ENCODE assay signal across 14 cellular contexts in genomic region chr4:4820739-4821138, GRCh38. TPM values are rescaled to one million over a fixed set of nuclear protein-coding genes. Genes with fewer than 3 reads are reported as not detected.
DNase-seq lines count a peak whose midpoint lies in the region; ATAC-seq and TF ChIP-seq lines count a peak whose summit lies in the region.
"Had no signal": no experiment of that assay in that cellular context is flagged by ENCODE, and none has a peak within 500 bp of the region (broad histone marks: within the 10 kb centered on the region; RNA-seq: fewer than 3 reads in every experiment).

No MANE protein-coding gene starts in this region.

- no peak for ATAC-seq in activated CD8-positive, alpha-beta memory T cell treated with anti-CD3 and anti-CD28 coated beads, Interleukin-2, amount 10 ng/mL, durations not matched to agents 7 days and 5 days
- ATAC-seq in activated naive CD8-positive, alpha-beta T cell treated with anti-CD3 and anti-CD28 coated beads, Interleukin-2, amount 50 U/mL, for 24 hours, result no peak
- ATAC-seq: GM23338 had no signal

- H3K79me2 ChIP-seq in hepatocyte, result no peaks in the 10 kb centered on the region

- DNase-seq in activated CD8-positive, alpha-beta memory T cell treated with anti-CD3 and anti-CD28 coated beads, Interleukin-2, amount 10 ng/mL, durations not matched to agents 7 days and 5 days, result peak; percentile 25
- DNase-seq in activated CD8-positive, alpha-beta memory T cell treated with anti-CD3 and anti-CD28 coated beads for 24 hours, result no peak
- DNase-seq in G401 (ENCODE audit: low spot score), result no peak
- no peak for DNase-seq in hepatocyte (ENCODE audit: low spot score)
- no peak for DNase-seq in activated naive CD8-positive, alpha-beta T cell treated with anti-CD3 and anti-CD28 coated beads, Interleukin-2, amount 50 U/mL, for 24 hours
- DNase-seq: Caco-2; CD8-positive, alpha-beta memory T cell; H7 had no signal

- peaks cover under 1% of the 10 kb centered on the region for H3K36me3 Mint-ChIP-seq in activated CD8-positive, alpha-beta memory T cell treated with anti-CD3 and anti-CD28 coated beads, Interleukin-2, amount 10 ng/mL, durations not matched to agents 7 days and 5 days
- no peaks in the 10 kb centered on the region for H3K36me3 Mint-ChIP-seq in activated naive CD8-positive, alpha-beta T cell treated with anti-CD3 and anti-CD28 coated beads, Interleukin-2, amount 50 U/mL, for 24 hours (ENCODE audit: low read depth)
- H3K36me3 Mint-ChIP-seq: CD14-positive monocyte had no signal

- H3K27ac Mint-ChIP-seq in activated CD8-positive, alpha-beta memory T cell treated with anti-CD3 and anti-CD28 coated beads, Interleukin-2, amount 10 ng/mL, durations not matched to agents 7 days and 5 days, result no peak overlapping the region
- no peak overlapping the region for H3K27ac Mint-ChIP-seq in activated naive CD8-positive, alpha-beta T cell treated with anti-CD3 and anti-CD28 coated beads, Interleukin-2, amount 50 U/mL, for 24 hours
- H3K27ac Mint-ChIP-seq: CD14-positive monocyte; CD8-positive, alpha-beta memory T cell; GM23338 had no signal

- no peak overlapping the region for H3K4me2 ChIP-seq in hepatocyte
- H3K4me2 ChIP-seq: GM23338 had no signal

- no peaks in the 10 kb centered on the region for H3K4me1 ChIP-seq in hepatocyte (ENCODE audit: insufficient read depth)
- H3K4me1 ChIP-seq: Caco-2 had no signal

- H3K27me3 ChIP-seq in layer of hippocampus (ENCODE audit: control insufficient read depth, insufficient read depth, low read length) (no peaks in the 10 kb centered on the region), hepatocyte (no peaks in the 10 kb centered on the region)

- no peak overlapping the region for H3K4me3 ChIP-seq in hepatocyte
- H3K4me3 ChIP-seq: GM23338 had no signal

- H2AFZ ChIP-seq in hepatocyte, result no peak overlapping the region
- H2AFZ ChIP-seq: GM23338 had no signal

- H4K20me1 ChIP-seq in hepatocyte (ENCODE audit: insufficient read depth, poor library complexity, severe bottlenecking), result no peaks in the 10 kb centered on the region

- WGBS in hepatocyte (ENCODE audit: low lambda C conversion rate, missing lambda C conversion rate), result 74% methylated on average over 3 of the region's 3 CpGs

- CTCF ChIA-PET in activated CD8-positive, alpha-beta memory T cell treated with anti-CD3 and anti-CD28 coated beads, Interleukin-2, amount 10 ng/mL, durations not matched to agents 7 days and 5 days (lab: Charles Lee), result no interaction called here

- H3K27me3 Mint-ChIP-seq in activated CD8-positive, alpha-beta memory T cell treated with anti-CD3 and anti-CD28 coated beads, Interleukin-2, amount 10 ng/mL, durations not matched to agents 7 days and 5 days, result no peaks in the 10 kb centered on the region
- no peaks in the 10 kb centered on the region for H3K27me3 Mint-ChIP-seq in activated naive CD8-positive, alpha-beta T cell treated with anti-CD3 and anti-CD28 coated beads, Interleukin-2, amount 50 U/mL, for 24 hours

- no peaks in the 10 kb centered on the region for H3K36me3 ChIP-seq in hepatocyte (replicated peaks; ENCODE audit: insufficient read depth, low read depth)

- H3K27ac ChIP-seq in cingulate gyrus (ENCODE audit: low read depth, low read length) (peak overlapping the region; percentile 82), layer of hippocampus (ENCODE audit: low read depth, low read length) (peak overlapping the region; percentile 67), temporal lobe (ENCODE audit: low read depth, low read length) (peak overlapping the region; percentile 91), hepatocyte (no peak overlapping the region)
- H3K27ac ChIP-seq: 22Rv1 had no signal

- peaks cover 4% of the 10 kb centered on the region for H3K9me3 Mint-ChIP-seq in activated CD8-positive, alpha-beta memory T cell treated with anti-CD3 and anti-CD28 coated beads, Interleukin-2, amount 10 ng/mL, durations not matched to agents 7 days and 5 days (ENCODE audit: low read depth)
- peaks cover 32% of the 10 kb centered on the region for H3K9me3 Mint-ChIP-seq in activated naive CD8-positive, alpha-beta T cell treated with anti-CD3 and anti-CD28 coated beads, Interleukin-2, amount 50 U/mL, for 24 hours

- no peaks in the 10 kb centered on the region for H3K9me3 ChIP-seq in hepatocyte (ENCODE audit: low read depth)
- H3K9me3 ChIP-seq: Caco-2 had no signal

- no peak overlapping the region for H3K4me3 Mint-ChIP-seq in activated CD8-positive, alpha-beta memory T cell treated with anti-CD3 and anti-CD28 coated beads, Interleukin-2, amount 10 ng/mL, durations not matched to agents 7 days and 5 days
- no peak overlapping the region for H3K4me3 Mint-ChIP-seq in activated naive CD8-positive, alpha-beta T cell treated with anti-CD3 and anti-CD28 coated beads, Interleukin-2, amount 50 U/mL, for 24 hours
- H3K4me3 Mint-ChIP-seq: CD14-positive monocyte; CD8-positive, alpha-beta memory T cell; GM23338 had no signal

- in situ Hi-C loops in G401 (cut with HindIII; ENCODE audit: low sequenced_read_pairs), result no loop called here

- H3K4me1 Mint-ChIP-seq in activated CD8-positive, alpha-beta memory T cell treated with anti-CD3 and anti-CD28 coated beads, Interleukin-2, amount 10 ng/mL, durations not matched to agents 7 days and 5 days, result no peaks in the 10 kb centered on the region
- H3K4me1 Mint-ChIP-seq in activated naive CD8-positive, alpha-beta T cell treated with anti-CD3 and anti-CD28 coated beads, Interleukin-2, amount 50 U/mL, for 24 hours, result no peaks in the 10 kb centered on the region
- H3K4me1 Mint-ChIP-seq: CD14-positive monocyte; CD8-positive, alpha-beta memory T cell; GM23338 had no signal

- no peak for TF ChIP-seq CTCF in hepatocyte (IDR thresholded peaks at IDR 0.05; ENCODE audit: poor library complexity)

- H3K9me2 ChIP-seq in hepatocyte (replicated peaks; ENCODE audit: insufficient read depth), result no peaks in the 10 kb centered on the region

RNA-seq across cellular contexts. Expression of gene MSX1, which starts 38.7 kb away (rescaled TPM):
- under 1 TPM in 1 of 2 experiments, not detected in 1; 0.12 TPM for total RNA-seq in activated CD8-positive, alpha-beta memory T cell treated with anti-CD3 and anti-CD28 coated beads, Interleukin-2, amount 10 ng/mL, durations not matched to agents 7 days and 5 days
- 2.2 TPM for total RNA-seq in temporal lobe
- total RNA-seq in G401 (2014; rRNA removed; shearing (Covaris generic)), result 210 and 226 TPM in 2 replicates
- total RNA-seq in hepatocyte, result 25.4 and 25.7 TPM in 2 replicates
- polyA plus RNA-seq in hepatocyte, result 22.9 and 30.4 TPM in 2 replicates
- total RNA-seq: GM23338 had no signal
- polyA plus RNA-seq: CD14-positive monocyte; CD8-positive, alpha-beta memory T cell had no signal
